In genomic region chr14:69879175-69880047, GRCh38 we compare ENCODE assay signal across 8 cellular contexts. TPM values are rescaled to one million over a fixed set of nuclear protein-coding genes. Genes with fewer than 3 reads are reported as not detected.
DNase-seq lines count a peak whose midpoint lies in the region; ATAC-seq and TF ChIP-seq lines count a peak whose summit lies in the region.

Gene SMOC1, plus strand, starts transcription at chr14:69879416. Its CDS starts 263 bp downstream, at chr14:69879679.

- ATAC-seq in body of pancreas (peak; percentile 93), GM19452 (IDR thresholded peaks at IDR 0.05; ENCODE audit: unreplicated experiment) (no peak), HG03159 (IDR thresholded peaks at IDR 0.05; ENCODE audit: unreplicated experiment) (no peak)

- WGBS in body of pancreas, 2 donors, result 0 to 1% methylated on average over 18 to 44 of the region's 67 CpGs

- peak; percentile 73 to 96 (median 74) for TF ChIP-seq POLR2A in body of pancreas (IDR thresholded peaks at IDR 0.05)

- peak within 1 kb of the TSS in 1 of 2 donors; percentile 1 for H3K4me3 ChIP-seq in body of pancreas

- H3K4me1 ChIP-seq in body of pancreas, result peaks cover 30% of the 10 kb centered on the region

- DNase-seq in GM13977 (ENCODE audit: low spot score) (peak; percentile 83), NCI-H2171 treated with DMSO at 0.1 percent for 48 hours (lab: John Stamatoyannopoulos, UW) (peak; percentile 67), body of pancreas (peak; percentile 82 to 94 (median 84)), iris pigment epithelial cell (ENCODE audit: low read depth) (peak; percentile 88), globus pallidus (ENCODE audit: low spot score) (no peak)
- DNase-seq in stimulated activated CD4-positive, alpha-beta T cell treated with anti-CD3 and anti-CD28 coated beads, Interleukin-4, amount 100 ng/mL, for 48 hours (ENCODE audit: low read depth in 2 of 2), result peak; percentile 11 to 18

- intact Hi-C loops in body of pancreas (cut with DNase I), result no loop called here

- no peak for TF ChIP-seq CTCF in GM13977 (IDR thresholded peaks at IDR 0.05; ENCODE audit: extremely low read depth, insufficient read depth, missing control alignments)
- no peak for TF ChIP-seq CTCF in body of pancreas (IDR thresholded peaks at IDR 0.05)

- H3K27me3 ChIP-seq in body of pancreas, result no peaks in the 10 kb centered on the region

- H3K27ac ChIP-seq in body of pancreas, result peak within 1 kb of the TSS in 1 of 4 donors; percentile 21

- H3K9me3 ChIP-seq in body of pancreas, result no peaks in the 10 kb centered on the region

- no peaks in the 10 kb centered on the region for H3K36me3 ChIP-seq in body of pancreas (replicated peaks in 1 of 2; ENCODE audit: insufficient read depth in 1 of 2, low read depth in 2 of 2)

- in situ Hi-C loops in GM13977 (cut with MboI; ENCODE audit: low pct_unique_long_range_greater_than_20kb, low sequenced_read_pairs, unreplicated experiment), result no loop called here

RNA-seq across cellular contexts. Expression of gene SMOC1, which starts in this region (rescaled TPM):
- 10 to 100 TPM in 1 of 2 donors, 1 to 10 TPM in 1; 5.3 to 14.0 TPM for total RNA-seq in body of pancreas
